2 cellular contexts compared by ENCODE assay signal in the genomic region with DNA sequence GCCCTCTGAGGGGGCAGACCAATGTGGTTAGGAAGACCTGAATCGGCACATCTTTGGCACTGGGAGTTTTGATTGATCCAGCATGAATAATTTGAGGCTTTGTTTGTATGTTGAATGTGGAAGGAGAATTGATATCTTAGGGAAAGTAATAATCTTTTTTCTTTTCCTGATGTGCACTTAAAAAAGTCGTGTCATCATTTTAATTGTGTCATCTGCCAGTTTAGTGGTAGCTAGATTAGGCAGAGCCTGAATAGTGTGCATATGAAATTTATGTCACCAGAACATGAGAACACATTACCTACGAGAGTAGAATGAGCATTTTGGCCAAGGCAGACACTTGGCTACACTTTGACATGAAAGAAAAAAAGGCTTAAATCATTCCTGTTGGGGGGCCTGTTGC.
TF ChIP-seq lines count a peak whose summit lies in the region.

No MANE protein-coding gene starts in this region.

TF ChIP-seq in HepG2, 621 proteins besides CTCF, POLR2A, EP300 and RAD21 (continues in another document):
- TF ChIP-seq MIER3 (CRISPR knock-in tag; IDR thresholded peaks at IDR 0.05; ENCODE audit: borderline replicate concordance) (no peak), HOXA9 (CRISPR knock-in tag; IDR thresholded peaks at IDR 0.05; ENCODE audit: borderline replicate concordance) (no peak), ZNF547 (CRISPR knock-in tag; IDR thresholded peaks at IDR 0.05) (no peak), ARID2 (CRISPR knock-in tag; IDR thresholded peaks at IDR 0.05; ENCODE audit: borderline replicate concordance) (no peak), ZNF142 (CRISPR knock-in tag; IDR thresholded peaks at IDR 0.05) (no peak), PAWR (CRISPR knock-in tag; IDR thresholded peaks at IDR 0.05; ENCODE audit: borderline replicate concordance) (no peak), FOSL2 (CRISPR knock-in tag; IDR thresholded peaks at IDR 0.05) (no peak), ZNF550 (CRISPR knock-in tag; IDR thresholded peaks at IDR 0.05; ENCODE audit: borderline replicate concordance) (no peak), GLMP (CRISPR knock-in tag; IDR thresholded peaks at IDR 0.05; ENCODE audit: borderline replicate concordance) (no peak), ZNF124 (CRISPR knock-in tag; IDR thresholded peaks at IDR 0.05) (no peak)
- TF ChIP-seq, protein P1, sequence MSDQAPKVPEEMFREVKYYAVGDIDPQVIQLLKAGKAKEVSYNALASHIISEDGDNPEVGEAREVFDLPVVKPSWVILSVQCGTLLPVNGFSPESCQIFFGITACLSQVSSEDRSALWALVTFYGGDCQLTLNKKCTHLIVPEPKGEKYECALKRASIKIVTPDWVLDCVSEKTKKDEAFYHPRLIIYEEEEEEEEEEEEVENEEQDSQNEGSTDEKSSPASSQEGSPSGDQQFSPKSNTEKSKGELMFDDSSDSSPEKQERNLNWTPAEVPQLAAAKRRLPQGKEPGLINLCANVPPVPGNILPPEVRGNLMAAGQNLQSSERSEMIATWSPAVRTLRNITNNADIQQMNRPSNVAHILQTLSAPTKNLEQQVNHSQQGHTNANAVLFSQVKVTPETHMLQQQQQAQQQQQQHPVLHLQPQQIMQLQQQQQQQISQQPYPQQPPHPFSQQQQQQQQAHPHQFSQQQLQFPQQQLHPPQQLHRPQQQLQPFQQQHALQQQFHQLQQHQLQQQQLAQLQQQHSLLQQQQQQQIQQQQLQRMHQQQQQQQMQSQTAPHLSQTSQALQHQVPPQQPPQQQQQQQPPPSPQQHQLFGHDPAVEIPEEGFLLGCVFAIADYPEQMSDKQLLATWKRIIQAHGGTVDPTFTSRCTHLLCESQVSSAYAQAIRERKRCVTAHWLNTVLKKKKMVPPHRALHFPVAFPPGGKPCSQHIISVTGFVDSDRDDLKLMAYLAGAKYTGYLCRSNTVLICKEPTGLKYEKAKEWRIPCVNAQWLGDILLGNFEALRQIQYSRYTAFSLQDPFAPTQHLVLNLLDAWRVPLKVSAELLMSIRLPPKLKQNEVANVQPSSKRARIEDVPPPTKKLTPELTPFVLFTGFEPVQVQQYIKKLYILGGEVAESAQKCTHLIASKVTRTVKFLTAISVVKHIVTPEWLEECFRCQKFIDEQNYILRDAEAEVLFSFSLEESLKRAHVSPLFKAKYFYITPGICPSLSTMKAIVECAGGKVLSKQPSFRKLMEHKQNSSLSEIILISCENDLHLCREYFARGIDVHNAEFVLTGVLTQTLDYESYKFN (CRISPR knock-in tag; conservative IDR thresholded peaks at IDR 0.05): no peak

TF ChIP-seq in K562, 482 proteins besides CTCF, POLR2A, EP300 and RAD21 (continues in another document):
- TF ChIP-seq ZNF24 (IDR thresholded peaks at IDR 0.05) (no peak), C11orf30 (IDR thresholded peaks at IDR 0.05; ENCODE audit: low read depth) (peak; percentile 67; the same call in 1 of the 2 replicates), REST (CRISPR knock-in tag; IDR thresholded peaks at IDR 0.05; ENCODE audit: low read depth) (no peak), BMI1 (IDR thresholded peaks at IDR 0.05; ENCODE audit: low read length) (no peak), ATF3 (IDR thresholded peaks at IDR 0.05) (no peak), ATF3 (CRISPR knock-in tag; conservative IDR thresholded peaks at IDR 0.05) (no peak), SOX6 (IDR thresholded peaks at IDR 0.05) (no peak), ZNF3 (CRISPR knock-in tag; IDR thresholded peaks at IDR 0.05) (no peak), ZBTB43 (CRISPR knock-in tag; IDR thresholded peaks at IDR 0.05) (no peak), MAFF (IDR thresholded peaks at IDR 0.05; ENCODE audit: low read length) (peak; percentile 31), NCOA2 (IDR thresholded peaks at IDR 0.05; ENCODE audit: partially characterized antibody in 2 of 2) (no peak), ZNF830 (CRISPR knock-in tag; IDR thresholded peaks at IDR 0.05) (no peak), MAFK (IDR thresholded peaks at IDR 0.05; ENCODE audit: low read length) (peak; percentile 23; the same call in 1 of the 2 replicates), YBX1 (IDR thresholded peaks at IDR 0.05) (no peak), DPF2 (IDR thresholded peaks at IDR 0.05) (no peak), ZKSCAN8 (CRISPR knock-in tag; IDR thresholded peaks at IDR 0.05) (no peak), ATF6 (CRISPR knock-in tag; IDR thresholded peaks at IDR 0.05) (no peak), ZNF274 (IDR thresholded peaks at IDR 0.05; ENCODE audit: borderline replicate concordance, low read depth, low read length) (no peak), XRCC3 (IDR thresholded peaks at IDR 0.05) (no peak), NCOA4 (IDR thresholded peaks at IDR 0.05; ENCODE audit: partially characterized antibody) (no peak), SMAD2 (IDR thresholded peaks at IDR 0.05; ENCODE audit: low read depth, low read length) (no peak), CBFB (CRISPR knock-in tag; IDR thresholded peaks at IDR 0.05) (no peak), TBL1XR1 (IDR thresholded peaks at IDR 0.05; ENCODE audit: low read length in 2 of 2) (no peak), MCM5 (IDR thresholded peaks at IDR 0.05; ENCODE audit: low read depth) (no peak), SREBF2 (CRISPR knock-in tag; IDR thresholded peaks at IDR 0.05) (no peak), MAFG (tag; conservative IDR thresholded peaks at IDR 0.05) (peak; percentile 68), ZNF316 (IDR thresholded peaks at IDR 0.05) (peak; percentile 84)
- TF ChIP-seq, protein P2, sequence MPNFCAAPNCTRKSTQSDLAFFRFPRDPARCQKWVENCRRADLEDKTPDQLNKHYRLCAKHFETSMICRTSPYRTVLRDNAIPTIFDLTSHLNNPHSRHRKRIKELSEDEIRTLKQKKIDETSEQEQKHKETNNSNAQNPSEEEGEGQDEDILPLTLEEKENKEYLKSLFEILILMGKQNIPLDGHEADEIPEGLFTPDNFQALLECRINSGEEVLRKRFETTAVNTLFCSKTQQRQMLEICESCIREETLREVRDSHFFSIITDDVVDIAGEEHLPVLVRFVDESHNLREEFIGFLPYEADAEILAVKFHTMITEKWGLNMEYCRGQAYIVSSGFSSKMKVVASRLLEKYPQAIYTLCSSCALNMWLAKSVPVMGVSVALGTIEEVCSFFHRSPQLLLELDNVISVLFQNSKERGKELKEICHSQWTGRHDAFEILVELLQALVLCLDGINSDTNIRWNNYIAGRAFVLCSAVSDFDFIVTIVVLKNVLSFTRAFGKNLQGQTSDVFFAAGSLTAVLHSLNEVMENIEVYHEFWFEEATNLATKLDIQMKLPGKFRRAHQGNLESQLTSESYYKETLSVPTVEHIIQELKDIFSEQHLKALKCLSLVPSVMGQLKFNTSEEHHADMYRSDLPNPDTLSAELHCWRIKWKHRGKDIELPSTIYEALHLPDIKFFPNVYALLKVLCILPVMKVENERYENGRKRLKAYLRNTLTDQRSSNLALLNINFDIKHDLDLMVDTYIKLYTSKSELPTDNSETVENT (CRISPR knock-in tag; IDR thresholded peaks at IDR 0.05): no peak
- TF ChIP-seq, protein P3, sequence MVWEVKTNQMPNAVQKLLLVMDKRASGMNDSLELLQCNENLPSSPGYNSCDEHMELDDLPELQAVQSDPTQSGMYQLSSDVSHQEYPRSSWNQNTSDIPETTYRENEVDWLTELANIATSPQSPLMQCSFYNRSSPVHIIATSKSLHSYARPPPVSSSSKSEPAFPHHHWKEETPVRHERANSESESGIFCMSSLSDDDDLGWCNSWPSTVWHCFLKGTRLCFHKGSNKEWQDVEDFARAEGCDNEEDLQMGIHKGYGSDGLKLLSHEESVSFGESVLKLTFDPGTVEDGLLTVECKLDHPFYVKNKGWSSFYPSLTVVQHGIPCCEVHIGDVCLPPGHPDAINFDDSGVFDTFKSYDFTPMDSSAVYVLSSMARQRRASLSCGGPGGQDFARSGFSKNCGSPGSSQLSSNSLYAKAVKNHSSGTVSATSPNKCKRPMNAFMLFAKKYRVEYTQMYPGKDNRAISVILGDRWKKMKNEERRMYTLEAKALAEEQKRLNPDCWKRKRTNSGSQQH (CRISPR knock-in tag; IDR thresholded peaks at IDR 0.05): no peak
